In the genomic region with DNA sequence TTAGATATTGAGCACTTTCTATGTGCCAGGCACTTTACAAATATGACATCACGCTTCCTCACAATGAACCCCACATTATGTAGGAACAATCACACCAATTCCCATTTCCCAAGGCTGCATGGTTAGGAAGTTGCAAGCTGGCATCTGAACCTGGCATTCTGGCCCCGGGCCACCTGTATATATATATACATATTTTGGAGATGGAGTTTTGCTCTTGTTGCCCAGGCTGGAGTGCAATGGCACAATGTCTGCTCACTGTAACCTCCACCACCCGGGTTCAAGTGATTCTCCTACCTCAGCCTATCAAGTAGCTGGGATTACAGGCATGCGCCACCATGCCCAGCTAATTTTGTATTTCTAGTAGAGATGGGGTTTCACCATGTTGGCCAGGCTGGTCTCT, we compare ENCODE assay signal across 14 cellular contexts. TPM values are rescaled to one million over a fixed set of nuclear protein-coding genes. Genes with fewer than 3 reads are reported as not detected.
DNase-seq lines count a peak whose midpoint lies in the region; ATAC-seq and TF ChIP-seq lines count a peak whose summit lies in the region.
"Had no signal": no experiment of that assay in that cellular context is flagged by ENCODE, and none has a peak within 500 bp of the region (broad histone marks: within the 10 kb centered on the region; RNA-seq: fewer than 3 reads in every experiment).

No MANE protein-coding gene starts in this region.

- no peaks in the 10 kb centered on the region for H3K9me3 ChIP-seq in sigmoid colon
- H3K9me3 ChIP-seq: HAP-1 had no signal

- intact Hi-C loops in sigmoid colon (cut with DNase I) = no loop called here

- peaks cover 0 to 26% (median 0%) of the 10 kb centered on the region in 4 donors for H3K36me3 ChIP-seq in sigmoid colon

- no peak for ATAC-seq in effector memory CD8-positive, alpha-beta T cell (replicated peaks)
- ATAC-seq in GM21786 (IDR thresholded peaks at IDR 0.05; ENCODE audit: unreplicated experiment) = no peak
- ATAC-seq: K562 had no signal

- H3K27me3 ChIP-seq in sigmoid colon = no peaks in the 10 kb centered on the region

- H3K4me3 Mint-ChIP-seq in effector memory CD8-positive, alpha-beta T cell = no peak overlapping the region
- H3K4me3 Mint-ChIP-seq: CD4-positive, alpha-beta memory T cell had no signal

- no peak overlapping the region for H3K27ac ChIP-seq in sigmoid colon

- H3K4me1 Mint-ChIP-seq in effector memory CD8-positive, alpha-beta T cell (ENCODE audit: low read depth in 2 of 2) = peaks cover 9 to 10% of the 10 kb centered on the region in 2 donors

- no peak for TF ChIP-seq CTCF in sigmoid colon (IDR thresholded peaks at IDR 0.05)

- no peaks in the 10 kb centered on the region for H3K9me3 Mint-ChIP-seq in effector memory CD8-positive, alpha-beta T cell
- H3K9me3 Mint-ChIP-seq: CD4-positive, alpha-beta memory T cell had no signal

- TF ChIP-seq POLR2A in sigmoid colon (IDR thresholded peaks at IDR 0.05) = no peak

- peak overlapping the region; percentile 50 to 73 for H3K27ac Mint-ChIP-seq in effector memory CD8-positive, alpha-beta T cell

- H3K4me3 ChIP-seq in sigmoid colon = no peak overlapping the region
- H3K4me3 ChIP-seq: HAP-1, K562 had no signal

- H3K27me3 Mint-ChIP-seq in effector memory CD8-positive, alpha-beta T cell = no peaks in the 10 kb centered on the region
- H3K27me3 Mint-ChIP-seq: CD4-positive, alpha-beta memory T cell had no signal

- H3K4me1 ChIP-seq in sigmoid colon = peaks cover 0 to 11% (median 9%) of the 10 kb centered on the region in 4 donors
- H3K4me1 ChIP-seq: HAP-1 had no signal

- peaks cover 5% of the 10 kb centered on the region for H3K36me3 Mint-ChIP-seq in effector memory CD8-positive, alpha-beta T cell (ENCODE audit: insufficient read depth)
- H3K36me3 Mint-ChIP-seq: CD4-positive, alpha-beta memory T cell had no signal

- TF ChIP-seq EP300 in sigmoid colon (IDR thresholded peaks at IDR 0.05) = no peak

- DNase-seq in activated effector memory CD4-positive, alpha-beta T cell treated with anti-CD3 and anti-CD28 coated beads, Interleukin-2, amount 50 U/mL, for 16 hours = peak; percentile 2
- no peak for DNase-seq in activated effector memory CD4-positive, alpha-beta T cell treated with Interleukin-2 at 50 U/mL for 16 hours
- no peak for DNase-seq in effector memory CD8-positive, alpha-beta T cell
- DNase-seq in sigmoid colon (peak; percentile 42), NOMO-1 treated with DMSO at 0.1 percent for 48 hours (lab: John Stamatoyannopoulos, UW; ENCODE audit: unreplicated experiment) (no peak), SKM-1 treated with dmso at 0.1 percent for 144 hours (lab: John Stamatoyannopoulos, UW; ENCODE audit: unreplicated experiment) (no peak)
- DNase-seq: 8988T; ACHN; C1 segment of cervical spinal cord; CD4-positive, alpha-beta memory T cell; DMS79 had no signal

- 97 to 98% methylated on average over 4 of the region's 4 CpGs for WGBS in sigmoid colon, 2 donors

RNA-seq across cellular contexts. Expression of a gene that starts 30.4 kb away (rescaled TPM):
- 10 to 100 TPM; 28.1 to 52.3 (median 40.0) TPM for total RNA-seq in sigmoid colon
- polyA plus RNA-seq in sigmoid colon = 10 to 100 TPM; 64.3 to 91.8 (median 79.1) TPM

Comparison
In these comparisons a context has a peak if more than half of its experiments do, and no peak if none do; other contexts are left out.
1. DNase-seq: peak in activated effector memory CD4-positive, alpha-beta T cell treated with anti-CD3 and anti-CD28 coated beads, Interleukin-2, amount 50 U/mL, for 16 hours (single experiment) and sigmoid colon (single experiment); none in activated effector memory CD4-positive, alpha-beta T cell treated with Interleukin-2 at 50 U/mL for 16 hours (single experiment), effector memory CD8-positive, alpha-beta T cell (0 of 3), NOMO-1 treated with DMSO at 0.1 percent for 48 hours (single experiment) and SKM-1 treated with dmso at 0.1 percent for 144 hours (single experiment).